Comparison of ENCODE assay signal across 10 cellular contexts in the genomic region with DNA sequence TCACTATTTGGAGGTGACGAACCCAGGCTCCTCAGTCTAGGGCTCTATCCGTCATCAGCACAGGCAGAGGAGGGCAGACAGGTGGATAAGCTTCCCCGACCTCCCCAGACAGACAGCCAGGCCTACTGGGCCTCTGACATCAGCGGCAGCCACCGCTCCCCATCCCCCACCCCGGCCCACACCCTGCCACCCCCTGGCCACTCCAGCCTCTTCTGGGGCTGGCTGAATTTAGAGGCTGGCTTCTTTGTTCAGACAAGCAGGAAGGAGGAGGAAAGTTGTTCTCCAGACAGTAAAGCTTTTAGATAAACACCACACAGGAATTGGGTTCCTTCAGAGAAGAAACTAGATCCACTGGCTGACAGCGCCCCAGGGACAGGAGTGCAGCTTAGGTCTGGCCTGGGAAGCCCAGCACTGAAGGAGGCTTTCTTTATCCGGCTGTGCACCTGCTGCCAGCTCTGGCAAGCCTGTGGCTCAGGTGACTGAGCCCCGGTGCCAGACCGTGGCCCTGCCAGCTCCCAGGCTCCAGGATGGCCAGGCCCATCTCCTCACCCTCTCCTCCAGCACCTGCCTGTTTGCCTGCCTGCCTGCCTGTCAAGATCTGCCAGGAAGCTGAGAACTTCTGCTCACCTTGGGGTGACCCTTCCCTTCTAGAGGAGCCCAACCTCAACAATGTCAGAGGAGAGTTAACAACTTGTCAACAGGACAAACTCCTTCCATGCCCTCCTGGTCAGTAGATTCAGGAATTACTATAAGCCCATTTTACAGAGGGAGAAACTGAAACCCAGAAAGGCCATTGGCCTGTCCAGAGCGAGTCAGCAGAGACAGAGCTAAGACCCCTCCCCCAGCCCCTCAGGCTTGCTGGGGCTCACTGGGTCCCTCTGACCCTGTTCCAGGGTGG. TPM values are rescaled to one million over a fixed set of nuclear protein-coding genes. Genes with fewer than 3 reads are reported as not detected.
DNase-seq lines count a peak whose midpoint lies in the region; ATAC-seq and TF ChIP-seq lines count a peak whose summit lies in the region.
"Had no signal": no experiment of that assay in that cellular context is flagged by ENCODE, and none has a peak within 500 bp of the region (broad histone marks: within the 10 kb centered on the region; RNA-seq: fewer than 3 reads in every experiment).

No MANE protein-coding gene starts in this region.

- no peak overlapping the region for H2BK120ac ChIP-seq in mesendoderm (ENCODE audit: low read depth, low read length)

- no peak overlapping the region for H3K56ac ChIP-seq in mesendoderm (ENCODE audit: low read length)

- H3K4me1 ChIP-seq in neural progenitor cell (peaks cover 21% of the 10 kb centered on the region), mesendoderm (ENCODE audit: control insufficient read depth, low read depth, low read length) (peaks cover 3% of the 10 kb centered on the region)

- H3F3A ChIP-seq in neural progenitor cell (ENCODE audit: low read depth): peaks cover 12% of the 10 kb centered on the region

- H3K9ac ChIP-seq in neural progenitor cell (no peak overlapping the region), mesendoderm (ENCODE audit: low read length) (no peak overlapping the region)

- WGBS in mesendoderm (ENCODE audit: extremely low coverage, insufficient coverage, low lambda C conversion rate): no CpG with 5 or more reads among the region's 11 CpGs

- no peaks in the 10 kb centered on the region for H4K20me1 ChIP-seq in neural progenitor cell (ENCODE audit: low read depth)

- H3K18ac ChIP-seq in mesendoderm (ENCODE audit: low read length): no peak overlapping the region

- H3K9me3 Mint-ChIP-seq in neural progenitor cell: no peaks in the 10 kb centered on the region

- H3K4me2 ChIP-seq in neural progenitor cell (no peak overlapping the region), mesendoderm (ENCODE audit: low read length) (no peak overlapping the region)

- no peak for TF ChIP-seq CTCF in neural progenitor cell (IDR thresholded peaks at IDR 0.05)

- H4K8ac ChIP-seq in mesendoderm (ENCODE audit: low read depth, low read length): no peak overlapping the region

- no peak overlapping the region for H4K5ac ChIP-seq in mesendoderm (ENCODE audit: low read length)

- no peak overlapping the region for H2AK5ac ChIP-seq in mesendoderm (ENCODE audit: low read length)

- H3K27ac ChIP-seq in neural progenitor cell (peak overlapping the region; percentile 78), mesendoderm (ENCODE audit: low read depth, low read length) (no peak overlapping the region)

- H3K36me3 ChIP-seq in neural progenitor cell: no peaks in the 10 kb centered on the region
- H3K36me3 ChIP-seq in mesendoderm (ENCODE audit: control insufficient read depth, insufficient read depth, low read length): no peaks in the 10 kb centered on the region

- peak; percentile 48 for DNase-seq in NCI-H2171 treated with DMSO at 0.1 percent for 48 hours (lab: John Stamatoyannopoulos, UW)
- no peak for DNase-seq in NCI-H2171 (lab: John Stamatoyannopoulos, UW)
- peak; percentile 89 for DNase-seq in NCI-H2029 (lab: John Stamatoyannopoulos, UW)
- peak; percentile 92 for DNase-seq in cerebellum (ENCODE audit: low spot score)
- DNase-seq in neural progenitor cell (ENCODE audit: low spot score): no peak
- no peak for DNase-seq in AG08396 (ENCODE audit: low spot score)
- DNase-seq in mesendoderm: no peak
- DNase-seq: 8988T, activated gamma-delta T cell had no signal

- H3K27ac Mint-ChIP-seq in neural progenitor cell: peak overlapping the region; percentile 70

- peaks cover 41% of the 10 kb centered on the region for H3K4me1 Mint-ChIP-seq in neural progenitor cell

- H3K27me3 ChIP-seq in neural progenitor cell: no peaks in the 10 kb centered on the region
- H3K27me3 ChIP-seq in mesendoderm (ENCODE audit: insufficient read depth, low read length, poor library complexity): no peaks in the 10 kb centered on the region

- H2BK5ac ChIP-seq in mesendoderm (ENCODE audit: low read length): no peak overlapping the region

- no peak overlapping the region for H2BK15ac ChIP-seq in mesendoderm (replicated peaks; ENCODE audit: low read depth)

- H3K9me3 ChIP-seq in neural progenitor cell (ENCODE audit: low read depth): no peaks in the 10 kb centered on the region

- no peak overlapping the region for H3K4ac ChIP-seq in mesendoderm (ENCODE audit: low read depth, low read length)

- H3K27me3 Mint-ChIP-seq in neural progenitor cell (ENCODE audit: insufficient read depth, low read depth): peaks cover 2% of the 10 kb centered on the region

- H3K36me3 Mint-ChIP-seq in neural progenitor cell: no peaks in the 10 kb centered on the region

- H3K79me2 ChIP-seq in neural progenitor cell (ENCODE audit: low read depth): no peaks in the 10 kb centered on the region
- H3K79me2 ChIP-seq in mesendoderm (ENCODE audit: control insufficient read depth, insufficient read depth, low read length): no peaks in the 10 kb centered on the region

- ATAC-seq in HG02885 (IDR thresholded peaks at IDR 0.05; ENCODE audit: poor library complexity, unreplicated experiment): no peak

- no peak overlapping the region for H2AFZ ChIP-seq in neural progenitor cell (replicated peaks)

- H3K4me3 ChIP-seq in neural progenitor cell (no peak overlapping the region), mesendoderm (ENCODE audit: low read length) (no peak overlapping the region)

- no peak overlapping the region for H3K4me3 Mint-ChIP-seq in neural progenitor cell

- no peak overlapping the region for H3K23ac ChIP-seq in mesendoderm (ENCODE audit: low read length)

- H3K79me1 ChIP-seq in mesendoderm (ENCODE audit: low read length): no peaks in the 10 kb centered on the region

RNA-seq across cellular contexts. Expression of gene KLHL35, which starts 44.0 kb away (rescaled TPM):
- 17.0 TPM for total RNA-seq in cerebellum
- total RNA-seq in neural progenitor cell (ENCODE audit: low replicate concordance): 1.2 and 1.5 TPM in 2 replicates
- polyA plus RNA-seq in mesendoderm (2013, experiment 1 of 2): 0.13 TPM
- polyA plus RNA-seq in mesendoderm (2013, experiment 2 of 2): 0.22 TPM

RNA-seq across cellular contexts. Expression of gene GDPD5, which starts 48.8 kb away (rescaled TPM):
- total RNA-seq in cerebellum (30.2 TPM), neural progenitor cell (ENCODE audit: low replicate concordance) (11.3 and 32.7 TPM in 2 replicates)
- polyA plus RNA-seq in mesendoderm (2013, experiment 1 of 2): 10.9 TPM
- 11.4 TPM for polyA plus RNA-seq in mesendoderm (2013, experiment 2 of 2)

Comparison
In these comparisons a context has a peak if more than half of its experiments do, and no peak if none do; other contexts are left out.
1. DNase-seq: peak in NCI-H2171 treated with DMSO at 0.1 percent for 48 hours (single experiment), NCI-H2029 (single experiment) and cerebellum (single experiment); none in NCI-H2171 (single experiment), neural progenitor cell (single experiment), AG08396 (single experiment) and mesendoderm (single experiment).